Comparison of ENCODE assay signal across 31 cellular contexts in the genomic region with DNA sequence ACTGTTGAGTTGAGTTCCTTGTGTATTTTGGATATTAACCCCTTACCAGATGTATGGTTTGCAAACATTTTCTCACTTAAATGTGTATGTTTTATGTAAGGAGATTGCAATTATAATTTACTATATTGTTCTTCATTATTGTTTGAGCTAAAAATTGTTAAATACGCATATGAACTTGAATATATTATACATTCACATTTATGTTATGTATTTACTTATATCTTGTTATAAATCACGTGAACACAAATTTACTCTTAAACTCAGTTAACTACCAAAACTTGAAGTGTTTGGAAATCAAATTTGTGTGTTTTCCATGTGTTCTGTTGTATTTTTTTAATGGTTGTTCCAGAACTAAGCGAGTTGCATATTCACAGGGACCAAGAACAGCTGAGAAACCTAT.
"Had no signal": no experiment of that assay in that cellular context is flagged by ENCODE, and none has a peak within 500 bp of the region (broad histone marks: within the 10 kb centered on the region; RNA-seq: fewer than 3 reads in every experiment).

No MANE protein-coding gene starts in this region.

- H3K4me3 ChIP-seq: psoas muscle, skin epidermis, smooth muscle cell, spleen, suprapubic skin, testis, tibial artery, transverse colon, upper lobe of right lung, uterus had no signal

- H3K27me3 ChIP-seq: neutrophil, spleen, suprapubic skin, testis, tibial artery, transverse colon, upper lobe of right lung, uterus had no signal

- H3K9me3 ChIP-seq: neutrophil, psoas muscle, spleen, suprapubic skin, testis, tibial artery, transverse colon, upper lobe of right lung, uterus had no signal

- H3K4me2 ChIP-seq: smooth muscle cell had no signal

- H3K4me3 Mint-ChIP-seq: natural killer cell treated with Interleukin-12 subunit alpha and Interleukin-12 subunit beta and Interleukin-15 and Interleukin-18, amount 100 ng/mL, for 72 hours; nephron progenitor cell; neural crest cell; stimulated activated memory B cell treated with anti-CD40 and anti-IgM and Interleukin-4, amounts not matched to agents 10 μg/mL and 1 μg/mL and 100 μg/mL, for 72 hours; stimulated activated naive CD8-positive, alpha-beta T cell treated with anti-CD3 and anti-CD28 coated beads, Interleukin-15, amount 100 ng/mL, for 72 hours; type B pancreatic cell had no signal

- H2AFZ ChIP-seq: parathyroid adenoma had no signal

- H3K9ac ChIP-seq: parathyroid adenoma had no signal

- H3K27ac ChIP-seq: neutrophil, parathyroid adenoma, psoas muscle, skin epidermis, spleen, suprapubic skin, testis, tibial artery, transverse colon, upper lobe of right lung, uterus had no signal

- H3K4me1 Mint-ChIP-seq: neural crest cell had no signal

- DNase-seq: naive thymus-derived CD8-positive, alpha-beta T cell; nephron progenitor cell; nucleus accumbens; psoas muscle; right cardiac atrium; spleen; stimulated activated CD4-positive, alpha-beta T cell treated with anti-CD3 and anti-CD28 coated beads, Interleukin-12 subunit alpha, Interleukin-12 subunit beta, amount 100 ng/mL, for 4 hours; stimulated activated CD4-positive, alpha-beta T cell treated with anti-CD3 and anti-CD28 coated beads, Interleukin-1b, Interleukin-23, amount 100 ng/mL, for 48 hours; stimulated activated CD4-positive, alpha-beta T cell treated with anti-CD3 and anti-CD28 coated beads, Interleukin-4, amount 100 ng/mL, for 1 hour; stimulated activated CD4-positive, alpha-beta T cell treated with anti-CD3 and anti-CD28 coated beads, Interleukin-4, amount 100 ng/mL, for 4 hours; stimulated activated CD8-positive, alpha-beta memory T cell treated with anti-CD3 and anti-CD28 coated beads, Interleukin-4, amount 100 ng/mL, for 48 hours; stimulated activated naive CD4-positive, alpha-beta T cell; stimulated activated naive CD8-positive, alpha-beta T cell treated with anti-CD3 and anti-CD28 coated beads, Interleukin-15, amount 100 ng/mL, for 72 hours; stimulated activated naive CD8-positive, alpha-beta T cell treated with anti-CD3 and anti-CD28 coated beads, Interleukin-15, Interleukin-2, amounts not matched to agents 100 U/mL and 50 U/mL, for 24 hours; substantia nigra; testis; tibial artery; transverse colon; upper lobe of right lung; uterus had no signal

- H3K36me3 ChIP-seq: uterus had no signal

- ATAC-seq: naive thymus-derived CD8-positive, alpha-beta T cell; natural killer cell treated with Interleukin-12 subunit alpha and Interleukin-12 subunit beta and Interleukin-15 and Interleukin-18, amount 100 ng/mL, for 72 hours; psoas muscle; right cardiac atrium; sciatic nerve; stimulated activated memory B cell treated with anti-CD40 and anti-IgM and Interleukin-4, amounts not matched to agents 10 μg/mL and 1 μg/mL and 100 μg/mL, for 72 hours; stimulated activated naive CD8-positive, alpha-beta T cell treated with anti-CD3 and anti-CD28 coated beads, Interleukin-15, amount 100 ng/mL, for 72 hours; stimulated activated naive CD8-positive, alpha-beta T cell treated with anti-CD3 and anti-CD28 coated beads, Interleukin-15, Interleukin-2, amounts not matched to agents 100 U/mL and 50 U/mL, for 24 hours; upper lobe of right lung had no signal

- H3K9me3 Mint-ChIP-seq: naive thymus-derived CD8-positive, alpha-beta T cell; natural killer cell treated with Interleukin-12 subunit alpha and Interleukin-12 subunit beta and Interleukin-15 and Interleukin-18, amount 100 ng/mL, for 72 hours; nephron progenitor cell; neural crest cell; stimulated activated memory B cell treated with anti-CD40 and anti-IgM and Interleukin-4, amounts not matched to agents 10 μg/mL and 1 μg/mL and 100 μg/mL, for 72 hours; stimulated activated naive CD8-positive, alpha-beta T cell treated with anti-CD3 and anti-CD28 coated beads, Interleukin-15, amount 100 ng/mL, for 72 hours; type B pancreatic cell had no signal

- H3K4me1 ChIP-seq: parathyroid adenoma, psoas muscle, suprapubic skin, testis, tibial artery, upper lobe of right lung had no signal

- H3K27ac Mint-ChIP-seq: naive thymus-derived CD8-positive, alpha-beta T cell; natural killer cell treated with Interleukin-12 subunit alpha and Interleukin-12 subunit beta and Interleukin-15 and Interleukin-18, amount 100 ng/mL, for 72 hours; nephron progenitor cell; progenitor cell of endocrine pancreas; stimulated activated memory B cell treated with anti-CD40 and anti-IgM and Interleukin-4, amounts not matched to agents 10 μg/mL and 1 μg/mL and 100 μg/mL, for 72 hours; stimulated activated naive CD8-positive, alpha-beta T cell treated with anti-CD3 and anti-CD28 coated beads, Interleukin-15, amount 100 ng/mL, for 72 hours; type B pancreatic cell had no signal

- H3K36me3 Mint-ChIP-seq: natural killer cell treated with Interleukin-12 subunit alpha and Interleukin-12 subunit beta and Interleukin-15 and Interleukin-18, amount 100 ng/mL, for 72 hours had no signal

- H3K27me3 Mint-ChIP-seq: naive thymus-derived CD8-positive, alpha-beta T cell; natural killer cell treated with Interleukin-12 subunit alpha and Interleukin-12 subunit beta and Interleukin-15 and Interleukin-18, amount 100 ng/mL, for 72 hours; progenitor cell of endocrine pancreas; stimulated activated memory B cell treated with anti-CD40 and anti-IgM and Interleukin-4, amounts not matched to agents 10 μg/mL and 1 μg/mL and 100 μg/mL, for 72 hours; stimulated activated naive CD8-positive, alpha-beta T cell treated with anti-CD3 and anti-CD28 coated beads, Interleukin-15, amount 100 ng/mL, for 72 hours; type B pancreatic cell had no signal
